Comparison of ENCODE assay signal across 8 cellular contexts in genomic region chr13:24921881-24922280, GRCh38.
A peak's percentile ranks its signal among the peaks of the same experiment; 100 is the strongest.
DNase-seq lines count a peak whose midpoint lies in the region; ATAC-seq and TF ChIP-seq lines count a peak whose summit lies in the region.

No MANE protein-coding gene starts in this region.

- H3K27ac Mint-ChIP-seq in activated naive CD4-positive, alpha-beta T cell treated with anti-CD3 and anti-CD28 coated beads, Interleukin-2, amount 10 ng/mL, durations not matched to agents 7 days and 5 days, result peak overlapping the region; percentile 96
- peak overlapping the region; percentile 97 for H3K27ac Mint-ChIP-seq in type B pancreatic cell

- DNase-seq in activated naive CD4-positive, alpha-beta T cell treated with anti-CD3 and anti-CD28 coated beads, Interleukin-2, amount 10 ng/mL, durations not matched to agents 7 days and 5 days, result no peak
- DNase-seq in activated naive CD4-positive, alpha-beta T cell (lab: John Stamatoyannopoulos, UW), result no peak
- DNase-seq in astrocyte of the cerebellum (ENCODE audit: low read depth) (no peak), lung (ENCODE audit: low spot score) (no peak), type B pancreatic cell (ENCODE audit: extremely low spot score, unreplicated experiment) (no peak), islet precursor cell (no peak), COLO668 (lab: John Stamatoyannopoulos, UW; ENCODE audit: unreplicated experiment) (no peak)
- DNase-seq in stimulated activated CD4-positive, alpha-beta T cell treated with anti-CD3 and anti-CD28 coated beads, Interleukin-4, amount 100 ng/mL, for 4 hours, result no peak

- no peaks in the 10 kb centered on the region for H3K36me3 ChIP-seq in lung (ENCODE audit: control insufficient read depth in 2 of 2, insufficient read depth in 2 of 2, low read length in 2 of 2)

- H3K27me3 Mint-ChIP-seq in activated naive CD4-positive, alpha-beta T cell treated with anti-CD3 and anti-CD28 coated beads, Interleukin-2, amount 10 ng/mL, durations not matched to agents 7 days and 5 days, result peaks cover 19% of the 10 kb centered on the region
- H3K27me3 Mint-ChIP-seq in type B pancreatic cell, result no peaks in the 10 kb centered on the region

- H3K27me3 ChIP-seq in lung (ENCODE audit: control insufficient read depth, insufficient read depth), result no peaks in the 10 kb centered on the region

- H3K9me3 ChIP-seq in lung (ENCODE audit: control insufficient read depth in 2 of 2, insufficient read depth in 1 of 2, low read length in 1 of 2), result no peaks in the 10 kb centered on the region

- H3K4me3 Mint-ChIP-seq in activated naive CD4-positive, alpha-beta T cell treated with anti-CD3 and anti-CD28 coated beads, Interleukin-2, amount 10 ng/mL, durations not matched to agents 7 days and 5 days, result peak overlapping the region; percentile 98
- peak overlapping the region; percentile 99 for H3K4me3 Mint-ChIP-seq in type B pancreatic cell

- no peak for ATAC-seq in lung (ENCODE audit: insufficient read depth, low FRiP score)

- 21 to 29% methylated on average over 5 of the region's 5 CpGs for WGBS in lung, 2 donors

- no peaks in the 10 kb centered on the region for H3K36me3 Mint-ChIP-seq in activated naive CD4-positive, alpha-beta T cell treated with anti-CD3 and anti-CD28 coated beads, Interleukin-2, amount 10 ng/mL, durations not matched to agents 7 days and 5 days
- no peaks in the 10 kb centered on the region for H3K36me3 Mint-ChIP-seq in type B pancreatic cell

- in situ Hi-C loops in astrocyte of the cerebellum (cut with HindIII; ENCODE audit: low sequenced_read_pairs), result no loop called here

- TF ChIP-seq CTCF in astrocyte of the cerebellum (IDR thresholded peaks at IDR 0.05; ENCODE audit: low read depth, low read length, missing control alignments), result no peak
- TF ChIP-seq CTCF in lung (IDR thresholded peaks at IDR 0.05; ENCODE audit: control extremely low read depth, extremely low read depth), result no peak
- TF ChIP-seq CTCF in type B pancreatic cell (conservative IDR thresholded peaks at IDR 0.05), result no peak

- H3K4me3 ChIP-seq in astrocyte of the cerebellum (ENCODE audit: low read depth, low read length) (peak overlapping the region; percentile 92), lung (peak overlapping the region; percentile 97)

- peaks cover 0 to 2% of the 10 kb centered on the region in 2 donors for H3K4me1 ChIP-seq in lung (ENCODE audit: control insufficient read depth in 2 of 2, insufficient read depth in 2 of 2, low read length in 2 of 2)

- no peaks in the 10 kb centered on the region for H3K9me3 Mint-ChIP-seq in activated naive CD4-positive, alpha-beta T cell treated with anti-CD3 and anti-CD28 coated beads, Interleukin-2, amount 10 ng/mL, durations not matched to agents 7 days and 5 days
- no peaks in the 10 kb centered on the region for H3K9me3 Mint-ChIP-seq in type B pancreatic cell

- no peak overlapping the region for H3K27ac ChIP-seq in lung (ENCODE audit: low read depth in 1 of 2, low read length in 1 of 2)

- H3K4me1 Mint-ChIP-seq in activated naive CD4-positive, alpha-beta T cell treated with anti-CD3 and anti-CD28 coated beads, Interleukin-2, amount 10 ng/mL, durations not matched to agents 7 days and 5 days, result peaks cover 26% of the 10 kb centered on the region
- H3K4me1 Mint-ChIP-seq in type B pancreatic cell (ENCODE audit: unreplicated experiment), result peaks cover 12% of the 10 kb centered on the region

- CTCF ChIA-PET in activated naive CD4-positive, alpha-beta T cell treated with anti-CD3 and anti-CD28 coated beads, Interleukin-2, amount 10 ng/mL, durations not matched to agents 7 days and 5 days (lab: Charles Lee), result no interaction called here
